1 cellular context compared by ENCODE assay signal in the genomic region with DNA sequence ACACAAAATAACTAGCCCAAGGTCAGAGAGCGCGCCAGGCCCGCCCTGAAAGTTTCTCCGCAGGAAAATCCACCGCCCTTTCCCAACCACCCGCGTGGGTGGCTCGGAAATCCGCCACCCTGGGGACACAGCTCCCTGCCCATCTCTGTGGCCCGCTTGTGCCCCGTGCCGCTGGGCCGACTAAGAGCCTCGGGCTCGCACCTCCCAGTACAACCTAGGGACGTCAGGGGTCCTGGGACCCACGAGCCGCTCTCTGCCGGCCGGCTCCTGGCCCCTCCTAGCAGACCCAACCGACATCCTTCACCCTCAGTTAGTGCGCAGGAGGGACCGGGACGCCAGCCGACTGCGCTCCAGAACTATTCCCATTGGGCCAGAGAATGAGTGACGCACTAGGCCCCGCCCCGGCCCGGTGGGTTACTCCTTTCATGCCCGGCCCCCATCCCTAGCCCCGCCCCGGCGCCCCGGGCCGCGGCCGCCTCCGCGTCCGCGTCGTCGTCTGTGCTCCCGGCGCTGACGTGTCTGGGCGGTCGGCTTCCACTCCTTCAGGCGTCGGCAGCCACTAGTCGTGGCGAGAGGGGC.
TF ChIP-seq lines count a peak whose summit lies in the region.

No MANE protein-coding gene starts in this region.

TF ChIP-seq in HCT116, 20 proteins besides CTCF, POLR2A, EP300 and RAD21 (continued from another document):
- TF ChIP-seq ZFX (IDR thresholded peaks at IDR 0.05) (no peak; the same call in 1 of the 2 replicates), CEBPB (IDR thresholded peaks at IDR 0.05; ENCODE audit: low read depth) (no peak)
TF ChIP-seq in HCT116: peak in this region for 5.
